9 cellular contexts compared by ENCODE assay signal in the genomic region with DNA sequence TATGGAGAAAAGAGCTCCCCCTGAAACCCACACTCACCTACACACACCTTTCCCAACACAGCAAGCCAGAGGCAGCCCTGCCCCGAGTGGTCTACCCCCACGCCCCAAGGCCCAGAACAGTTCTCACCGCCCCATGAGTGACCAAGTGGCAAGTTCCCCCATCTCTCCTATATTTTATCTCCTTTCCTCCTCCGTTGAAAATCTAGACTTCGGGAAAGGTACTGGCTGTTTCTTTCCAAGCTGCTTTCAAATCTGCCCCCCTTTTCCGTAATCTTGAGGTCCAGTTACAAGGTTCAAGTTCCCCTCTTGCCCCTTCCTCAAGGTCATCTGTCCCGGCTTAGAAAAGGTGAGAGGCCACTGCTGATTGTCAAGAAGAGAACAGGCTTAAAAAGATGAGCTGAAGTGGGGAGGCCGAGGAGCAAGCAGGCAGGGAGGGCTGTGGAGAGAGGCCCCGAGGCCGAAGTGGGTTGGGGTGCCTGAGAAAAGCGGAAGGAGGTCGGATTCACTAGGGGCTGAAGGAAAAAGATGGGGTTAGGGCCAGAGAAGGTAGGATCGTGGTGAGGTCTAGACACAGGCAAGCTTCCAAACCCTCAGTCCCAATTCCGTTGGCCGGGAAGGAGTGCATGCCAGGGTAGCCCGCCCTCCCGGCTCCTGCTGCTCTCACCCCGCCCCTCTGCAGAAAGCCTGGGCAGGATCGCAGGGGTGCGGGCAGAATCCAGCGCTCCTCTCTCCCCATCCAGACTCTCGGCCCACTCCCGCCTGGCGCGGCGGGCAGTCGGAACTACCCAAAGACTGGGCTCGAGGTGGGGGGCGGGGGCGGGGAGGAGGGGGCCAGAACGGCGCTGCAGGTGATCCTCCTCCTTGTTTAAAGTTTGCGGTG. TPM values are rescaled to one million over a fixed set of nuclear protein-coding genes. Genes with fewer than 3 reads are reported as not detected.
DNase-seq lines count a peak whose midpoint lies in the region; ATAC-seq and TF ChIP-seq lines count a peak whose summit lies in the region.
"Had no signal": no experiment of that assay in that cellular context is flagged by ENCODE, and none has a peak within 500 bp of the region (broad histone marks: within the 10 kb centered on the region; RNA-seq: fewer than 3 reads in every experiment).

No MANE protein-coding gene starts in this region.

- CTCF ChIA-PET in Calu3 (lab: Charles Lee) = interaction anchor here (1.0 kb wide), 1 partner anchor 11 kb away, joined by 4 read pairs; no protein-coding TSS in a partner anchor

- H3K27me3 ChIP-seq in RWPE2 (ENCODE audit: insufficient read depth, poor library complexity, severe bottlenecking) (peaks cover 43% of the 10 kb centered on the region), heart left ventricle (peaks cover 0 to 65% (median 11%) of the 10 kb centered on the region in 9 donors), trophoblast cell (ENCODE audit: insufficient read depth, low read length) (peaks cover 31% of the 10 kb centered on the region)

- no peak overlapping the region for H4K91ac ChIP-seq in trophoblast cell (ENCODE audit: low read depth, low read length)

- no peak overlapping the region for H3K4ac ChIP-seq in trophoblast cell (ENCODE audit: low read depth, low read length)

- H3K4me3 ChIP-seq in RWPE2 (ENCODE audit: severe bottlenecking) = no peak overlapping the region
- H3K4me3 ChIP-seq in heart left ventricle = peak overlapping the region; percentile 45 to 82 (median 68)
- no peak overlapping the region for H3K4me3 ChIP-seq in trophoblast cell (ENCODE audit: low read depth, low read length)

- intact Hi-C loops in Calu3 (cut with micrococcal nuclease; ENCODE audit: unreplicated experiment) (loop anchor here (5.0 kb wide), 1 partner anchor 169 kb away; no protein-coding TSS in a partner anchor), heart left ventricle (cut with DNase I) (loop anchor here in 8 of 10 donors (2.0 to 10.0 kb wide), 8 partner anchors 83 to 529 kb away; partner anchors contain the start of gene SEC22A (in 1 of the 8))

- no peak overlapping the region for H3K18ac ChIP-seq in trophoblast cell (ENCODE audit: low read length)

- H3K79me1 ChIP-seq in trophoblast cell (ENCODE audit: low read length) = peaks cover 3% of the 10 kb centered on the region

- no peak overlapping the region for H4K12ac ChIP-seq in trophoblast cell (ENCODE audit: low read depth, low read length)

- WGBS in heart left ventricle, 4 donors = 24 to 35% (median 29%) methylated on average over 22 to 33 of the region's 33 CpGs
- WGBS in trophoblast cell (ENCODE audit: extremely low coverage, insufficient coverage, insufficient read length) = no CpG with 5 or more reads among the region's 33 CpGs

- no peak overlapping the region for H2AK5ac ChIP-seq in trophoblast cell (ENCODE audit: low read length)

- DNase-seq in Calu3 (peak; percentile 3), RWPE2 (ENCODE audit: low spot score) (no peak), heart left ventricle (peak in 4 of 5 donors; percentile 36 to 49 (median 43)), trophoblast cell (no peak), putamen (ENCODE audit: low spot score) (no peak)
- no peak for DNase-seq in stimulated activated CD4-positive, alpha-beta T cell treated with anti-CD3 and anti-CD28 coated beads, Interleukin-1b, Interleukin-23, amount 100 ng/mL, for 48 hours

- H3K4me3 Mint-ChIP-seq in Calu3 (ENCODE audit: low read depth, unreplicated experiment) = peak overlapping the region; percentile 69

- H3K36me3 ChIP-seq in RWPE2 (ENCODE audit: low read depth) = no peaks in the 10 kb centered on the region
- no peaks in the 10 kb centered on the region for H3K36me3 ChIP-seq in heart left ventricle
- H3K36me3 ChIP-seq in trophoblast cell (ENCODE audit: control insufficient read depth in 1 of 2, insufficient read depth in 2 of 2, low read length in 2 of 2) = no peaks in the 10 kb centered on the region

- no peak overlapping the region for H2BK120ac ChIP-seq in trophoblast cell (ENCODE audit: insufficient read depth, low read length, poor library complexity)

- H3K27ac ChIP-seq in RWPE2 (ENCODE audit: poor library complexity, severe bottlenecking) (no peak overlapping the region), heart left ventricle (peak overlapping the region in 9 of 12 donors; percentile 9 to 73 (median 52)), trophoblast cell (ENCODE audit: low read depth, low read length) (no peak overlapping the region)
- H3K27ac ChIP-seq: HL-60 had no signal

- TF ChIP-seq CTCF in Calu3 (IDR thresholded peaks at IDR 0.05; ENCODE audit: unreplicated experiment) (no peak), RWPE2 (IDR thresholded peaks at IDR 0.05; ENCODE audit: poor library complexity, severe bottlenecking) (no peak), heart left ventricle (IDR thresholded peaks at IDR 0.05) (no peak)

- no peak overlapping the region for H2BK12ac ChIP-seq in trophoblast cell (ENCODE audit: low read length)

- H3K9ac ChIP-seq in trophoblast cell (ENCODE audit: low read length) = no peak overlapping the region

- ATAC-seq in RWPE2 (ENCODE audit: low read depth) (0 out of 3 replicates have a peak, but pooled peaks have one; percentile 10), heart left ventricle (peak in 3 of 4 donors; percentile 35 to 63 (median 52)), HG03108 (IDR thresholded peaks at IDR 0.05; ENCODE audit: unreplicated experiment) (no peak), GM21786 (IDR thresholded peaks at IDR 0.05; ENCODE audit: unreplicated experiment) (no peak)

- H3K4me1 ChIP-seq in RWPE2 (ENCODE audit: insufficient read depth, poor library complexity, severe bottlenecking) = no peaks in the 10 kb centered on the region
- H3K4me1 ChIP-seq in heart left ventricle = peaks cover 0 to 31% (median 27%) of the 10 kb centered on the region in 12 donors
- peaks cover 21 to 23% of the 10 kb centered on the region in 2 experiments for H3K4me1 ChIP-seq in trophoblast cell (ENCODE audit: control insufficient read depth in 1 of 2, insufficient read depth in 2 of 2, low read length in 2 of 2)

- no TSS peak for BruUV-seq in Calu3 (replicated peaks; lab: Mats Ljungman, UMichigan)

- H4K8ac ChIP-seq in trophoblast cell (ENCODE audit: low read depth, low read length) = no peak overlapping the region

- H3K9me3 ChIP-seq in RWPE2 (ENCODE audit: severe bottlenecking) (no peaks in the 10 kb centered on the region), heart left ventricle (no peaks in the 10 kb centered on the region), trophoblast cell (ENCODE audit: insufficient read depth, low read depth, low read length) (no peaks in the 10 kb centered on the region)

- H3K4me1 Mint-ChIP-seq in Calu3 (ENCODE audit: low read depth, unreplicated experiment) = peaks cover 9% of the 10 kb centered on the region

- no peaks in the 10 kb centered on the region for H3K36me3 Mint-ChIP-seq in Calu3 (ENCODE audit: insufficient read depth, unreplicated experiment)

- H3K23ac ChIP-seq in trophoblast cell (ENCODE audit: low read length) = no peak overlapping the region

- H3K4me2 ChIP-seq in trophoblast cell (ENCODE audit: low read length) = peak overlapping the region; percentile 85

- H3K9me3 Mint-ChIP-seq in Calu3 (ENCODE audit: low read depth, unreplicated experiment) = no peaks in the 10 kb centered on the region

- no peak for TF ChIP-seq POLR2A in heart left ventricle (IDR thresholded peaks at IDR 0.05)

- H3K79me2 ChIP-seq in trophoblast cell (ENCODE audit: control insufficient read depth, insufficient read depth, low read length, poor library complexity) = no peaks in the 10 kb centered on the region

- H2AFZ ChIP-seq in trophoblast cell (ENCODE audit: insufficient read depth, low read length, poor library complexity) = no peak overlapping the region

- no peak overlapping the region for H3K14ac ChIP-seq in trophoblast cell (ENCODE audit: low read length)

- peaks cover 64% of the 10 kb centered on the region for H3K27me3 Mint-ChIP-seq in Calu3 (ENCODE audit: unreplicated experiment)

- H3K27ac Mint-ChIP-seq in Calu3 (ENCODE audit: unreplicated experiment) = no peak overlapping the region

- no peak overlapping the region for H2BK5ac ChIP-seq in trophoblast cell (ENCODE audit: low read depth, low read length, poor library complexity)

RNA-seq across cellular contexts. Expression of gene SEMA5B, which starts 1.7 kb away (rescaled TPM):
- total RNA-seq in Calu3 (2022) = not detected in 2 replicates
- 10 to 100 TPM in 3 of 9 donors, 1 to 10 TPM in 6; 2.2 to 16.7 (median 7.4) TPM for total RNA-seq in heart left ventricle
- polyA plus RNA-seq in heart left ventricle = 1 to 10 TPM; 3.2 to 5.5 TPM
- polyA plus RNA-seq in trophoblast cell (2013) = 8.9 and 9.2 TPM in 2 replicates

RNA-seq across cellular contexts. Expression of gene PDIA5, which starts 40.9 kb away (rescaled TPM):
- total RNA-seq in Calu3 (2022) (31.5 and 31.6 TPM in 2 replicates), heart left ventricle (10 to 100 TPM in 2 of 9 donors, 1 to 10 TPM in 7; 3.3 to 16.3 (median 6.4) TPM)
- polyA plus RNA-seq in heart left ventricle = 1 to 10 TPM; 3.7 to 7.3 TPM
- polyA plus RNA-seq in trophoblast cell (2013) = 77.0 and 78.2 TPM in 2 replicates

Comparison
In these comparisons a context has a peak if more than half of its experiments do, and no peak if none do; other contexts are left out.
1. DNase-seq: peak in Calu3 (single experiment) and heart left ventricle (4 of 5); none in RWPE2 (single experiment), trophoblast cell (0 of 2), putamen (single experiment) and stimulated activated CD4-positive, alpha-beta T cell treated with anti-CD3 and anti-CD28 coated beads, Interleukin-1b, Interleukin-23, amount 100 ng/mL, for 48 hours (single experiment).
2. ATAC-seq: peak in RWPE2 (single experiment) and heart left ventricle (3 of 4); none in HG03108 (single experiment) and GM21786 (single experiment).
3. H3K27ac ChIP-seq: peak in heart left ventricle (9 of 12); none in RWPE2 (single experiment) and trophoblast cell (single experiment).
4. H3K4me3 ChIP-seq: peak in heart left ventricle (12 of 12); none in RWPE2 (single experiment) and trophoblast cell (single experiment).